ENCODE assay signal across 18 cellular contexts in genomic region chr1:157575744-157576143, GRCh38. TPM values are rescaled to one million over a fixed set of nuclear protein-coding genes. Genes with fewer than 3 reads are reported as not detected.
DNase-seq lines count a peak whose midpoint lies in the region; ATAC-seq and TF ChIP-seq lines count a peak whose summit lies in the region.
"Had no signal": no experiment of that assay in that cellular context is flagged by ENCODE, and none has a peak within 500 bp of the region (broad histone marks: within the 10 kb centered on the region; RNA-seq: fewer than 3 reads in every experiment).

No MANE protein-coding gene starts in this region.

- H3K36me3 Mint-ChIP-seq in H9 (ENCODE audit: insufficient read depth in 1 of 3, low read depth in 3 of 3): no peaks in the 10 kb centered on the region
- no peaks in the 10 kb centered on the region for H3K36me3 Mint-ChIP-seq in T-cell

- no peaks in the 10 kb centered on the region for H3K23me2 ChIP-seq in H9 (ENCODE audit: insufficient read length, low read depth, low read length, poor library complexity, severe bottlenecking)

- no peak overlapping the region for H3K23ac ChIP-seq in H9 (ENCODE audit: insufficient read length, low read depth, low read length)

- H2BK120ac ChIP-seq in H9 (ENCODE audit: low read depth, low read length, poor library complexity, severe bottlenecking): no peak overlapping the region

- H3K9me3 ChIP-seq in H9 (ENCODE audit: control insufficient read depth, low read depth, low read length): no peaks in the 10 kb centered on the region
- H3K9me3 ChIP-seq: tibial artery had no signal

- no peak overlapping the region for H2BK5ac ChIP-seq in H9 (ENCODE audit: insufficient read length, low read length)

- no peak overlapping the region for H3K27ac ChIP-seq in H9 (ENCODE audit: insufficient read length, low read depth, low read length)
- H3K27ac ChIP-seq: tibial artery had no signal

- ATAC-seq in GM18498 (IDR thresholded peaks at IDR 0.05; ENCODE audit: unreplicated experiment) (peak; percentile 77), GM19468 (IDR thresholded peaks at IDR 0.05; ENCODE audit: extremely low read depth, unreplicated experiment) (peak; percentile 40), HG02884 (IDR thresholded peaks at IDR 0.05; ENCODE audit: unreplicated experiment) (peak; percentile 64), HG03469 (IDR thresholded peaks at IDR 0.05; ENCODE audit: unreplicated experiment) (peak; percentile 55), T-cell (replicated peaks in 1 of 4) (no peak)
- ATAC-seq: activated T-cell treated with anti-CD3 and anti-CD28 coated beads, Interleukin-2, amount 50 U/mL, for 72 hours; K562; left lobe of liver; T-helper 17 cell had no signal

- no peak overlapping the region for H3K56ac ChIP-seq in H9 (ENCODE audit: insufficient read length, low read depth, low read length)

- H2BK15ac ChIP-seq in H9 (ENCODE audit: low read depth, low read length): no peak overlapping the region

- no peaks in the 10 kb centered on the region for H3K27me3 ChIP-seq in H9 (ENCODE audit: insufficient read depth, low read length)
- H3K27me3 ChIP-seq: tibial artery had no signal

- H3K9me3 Mint-ChIP-seq in H9 (no peaks in the 10 kb centered on the region; a peak in 1 of 5 replicates), T-cell (no peaks in the 10 kb centered on the region)
- H3K9me3 Mint-ChIP-seq: activated CD4-positive, alpha-beta T cell treated with anti-CD3 and anti-CD28 coated beads, Interleukin-2, amount 10 ng/mL, durations not matched to agents 24 days and 14 days; activated T-cell treated with anti-CD3 and anti-CD28 coated beads, Interleukin-2, amount 50 U/mL, for 72 hours; dendritic cell treated with granulocyte-macrophage colony-stimulating factor and Interleukin-4, amounts not matched to agents 40 ng/mL and 50 ng/mL, for 4 days had no signal

- POLR2A ChIA-PET in T-cell (lab: Charles Lee): no interaction called here
- POLR2A ChIA-PET in GM10248 (lab: Yijun Ruan, JAX): no interaction called here

- H3K4me3 Mint-ChIP-seq in H9 (no peak overlapping the region), T-cell (no peak overlapping the region)
- H3K4me3 Mint-ChIP-seq: activated CD4-positive, alpha-beta T cell treated with anti-CD3 and anti-CD28 coated beads, Interleukin-2, amount 10 ng/mL, durations not matched to agents 24 days and 14 days; activated T-cell treated with anti-CD3 and anti-CD28 coated beads, Interleukin-2, amount 50 U/mL, for 72 hours; dendritic cell treated with granulocyte-macrophage colony-stimulating factor and Interleukin-4, amounts not matched to agents 40 ng/mL and 50 ng/mL, for 4 days; T-helper 17 cell had no signal

- no peaks in the 10 kb centered on the region for H3K79me2 ChIP-seq in H9 (ENCODE audit: insufficient read depth, low read length)

- CTCF ChIA-PET in T-cell (lab: Charles Lee) (interaction anchor here in 1 of 2 donors (1.1 kb wide), 1 partner anchor 12 kb away, joined by 3 read pairs; no protein-coding TSS in a partner anchor), GM10248 (lab: Yijun Ruan, JAX) (interaction anchor here (0.9 to 6.3 kb wide), 4 partner anchors 13 to 115 kb away, joined by 3 to 48 read pairs (median 4); partner anchors contain the start of gene FCRL4)

- no peak overlapping the region for H4K91ac ChIP-seq in H9 (ENCODE audit: insufficient read length, low read depth, low read length)

- H4K8ac ChIP-seq in H9 (replicated peaks; ENCODE audit: insufficient read length, low read depth, low read length): no peak overlapping the region

- no peak overlapping the region for H2AFZ ChIP-seq in H9 (ENCODE audit: low read length)

- H3K4me2 ChIP-seq in H9 (ENCODE audit: insufficient read depth, insufficient read length, low read length): no peak overlapping the region

- no peak overlapping the region for H3T11ph ChIP-seq in H9 (ENCODE audit: low read length)

- no peaks in the 10 kb centered on the region for H4K20me1 ChIP-seq in H9 (ENCODE audit: control insufficient read depth, insufficient read depth, insufficient read length)

- no peak overlapping the region for H3K14ac ChIP-seq in H9 (ENCODE audit: insufficient read depth, low read length)

- WGBS in H9 (ENCODE audit: extremely low coverage, insufficient read length, low lambda C conversion rate): no CpG with 5 or more reads among the region's 2 CpGs

- H3K4me1 Mint-ChIP-seq in H9 (peaks cover 11 to 17% of the 10 kb centered on the region in 2 experiments), T-cell (peaks cover 0 to 4% (median 2%) of the 10 kb centered on the region in 3 donors)
- H3K4me1 Mint-ChIP-seq: activated CD4-positive, alpha-beta T cell treated with anti-CD3 and anti-CD28 coated beads, Interleukin-2, amount 10 ng/mL, durations not matched to agents 24 days and 14 days had no signal

- H2BK20ac ChIP-seq in H9 (ENCODE audit: low read depth, low read length, poor library complexity, severe bottlenecking): no peak overlapping the region

- no peaks in the 10 kb centered on the region for H3K4me1 ChIP-seq in H9 (ENCODE audit: insufficient read depth, low read length)
- H3K4me1 ChIP-seq: tibial artery had no signal

- no peak overlapping the region for H3K9ac ChIP-seq in H9 (ENCODE audit: extremely low read depth, insufficient read length, low read length)

- H2BK12ac ChIP-seq in H9 (ENCODE audit: insufficient read length, low read depth, low read length): no peak overlapping the region

- H4K5ac ChIP-seq in H9 (ENCODE audit: insufficient read length, low read depth, low read length): no peak overlapping the region

- H3K79me1 ChIP-seq in H9 (ENCODE audit: insufficient read depth, low read depth, low read length, poor library complexity, severe bottlenecking): no peaks in the 10 kb centered on the region

- H3K27ac Mint-ChIP-seq in H9 (no peak overlapping the region), T-cell (no peak overlapping the region)
- H3K27ac Mint-ChIP-seq: activated CD4-positive, alpha-beta T cell treated with anti-CD3 and anti-CD28 coated beads, Interleukin-2, amount 10 ng/mL, durations not matched to agents 24 days and 14 days; activated T-cell treated with anti-CD3 and anti-CD28 coated beads, Interleukin-2, amount 50 U/mL, for 72 hours; dendritic cell treated with granulocyte-macrophage colony-stimulating factor and Interleukin-4, amounts not matched to agents 40 ng/mL and 50 ng/mL, for 4 days; T-helper 17 cell had no signal

- H3K27me3 Mint-ChIP-seq in H9 (ENCODE audit: low read depth) (no peaks in the 10 kb centered on the region; the same call in none of the 2 replicates), T-cell (peaks cover 4 to 7% of the 10 kb centered on the region in 2 donors)

- no peak overlapping the region for H2AK5ac ChIP-seq in H9 (ENCODE audit: insufficient read length, low read length)

- TF ChIP-seq CTCF in H9 (conservative IDR thresholded peaks at IDR 0.05): no peak
- TF ChIP-seq CTCF in GM10248 (IDR thresholded peaks at IDR 0.05; ENCODE audit: control extremely low read depth, extremely low read depth, low read depth, missing control alignments): no peak

- no peak overlapping the region for H3K4ac ChIP-seq in H9 (ENCODE audit: low read depth, low read length)

- no peak overlapping the region for H3K18ac ChIP-seq in H9 (ENCODE audit: insufficient read length, low read depth, low read length)

- DNase-seq in NCI-H1417 (lab: John Stamatoyannopoulos, UW): no peak
- DNase-seq in H9: no peak
- DNase-seq in T-cell: no peak
- no peak for DNase-seq in GM10248 (ENCODE audit: extremely low spot score)
- DNase-seq: activated CD4-positive, alpha-beta T cell treated with anti-CD3 and anti-CD28 coated beads, Interleukin-2, amount 10 ng/mL, durations not matched to agents 24 days and 14 days; activated T-cell treated with anti-CD3 and anti-CD28 coated beads, Interleukin-2, amount 50 U/mL, for 72 hours; NCI-H1105; NCI-H446 treated with DMSO at 0.1 percent for 48 hours; T-helper 17 cell; tibial artery had no signal

RNA-seq across cellular contexts. Expression of gene FCRL4, which starts 22.1 kb away (rescaled TPM):
- not detected in 2 replicates for total RNA-seq in H9 (2021)
- under 1 TPM in 2 of 5 donors, not detected in 3; 0.07 to 0.15 TPM for total RNA-seq in T-cell
- total RNA-seq: activated CD4-positive, alpha-beta T cell treated with anti-CD3 and anti-CD28 coated beads, Interleukin-2, amount 10 ng/mL, durations not matched to agents 24 days and 14 days; activated T-cell treated with anti-CD3 and anti-CD28 coated beads, Interleukin-2, amount 50 U/mL, for 72 hours; K562; left lobe of liver; pulmonary artery endothelial cell; T-helper 17 cell had no signal

RNA-seq across cellular contexts. Expression of gene FCRL5, which starts 23.4 kb away (rescaled TPM):
- 0.98 and 1.1 TPM in 2 replicates for total RNA-seq in H9 (2021)
- 1 to 10 TPM in 1 of 5 donors, under 1 TPM in 4; 0.28 to 1.6 (median 0.76) TPM for total RNA-seq in T-cell
- total RNA-seq: activated CD4-positive, alpha-beta T cell treated with anti-CD3 and anti-CD28 coated beads, Interleukin-2, amount 10 ng/mL, durations not matched to agents 24 days and 14 days; K562 had no signal

Comparison
In these comparisons a context has a peak if more than half of its experiments do, and no peak if none do; other contexts are left out.
1. ATAC-seq: peak in GM18498 (single experiment), GM19468 (single experiment), HG02884 (single experiment) and HG03469 (single experiment); none in T-cell (0 of 4).